ENCODE assay signal across 2 cellular contexts in the genomic region with DNA sequence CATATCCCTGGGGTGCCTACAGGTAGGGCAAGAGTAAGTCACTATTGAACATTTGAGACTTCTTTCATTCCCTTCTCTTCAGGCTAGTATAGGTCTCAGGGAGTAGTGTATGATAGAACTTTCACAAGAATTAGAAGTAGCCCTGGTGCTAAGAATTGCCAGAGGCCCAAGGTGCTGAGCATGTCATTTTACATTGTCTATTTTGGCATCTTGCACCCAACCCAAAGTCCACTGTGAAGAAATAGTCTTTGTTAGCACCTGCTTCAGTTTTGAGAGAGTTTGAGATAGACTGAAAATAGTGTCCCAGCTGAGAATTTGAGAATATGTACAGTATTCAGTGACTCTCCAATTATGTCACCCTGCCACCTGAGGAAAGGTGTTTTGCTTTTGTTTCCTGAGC. TPM values are rescaled to one million over a fixed set of nuclear protein-coding genes. Genes with fewer than 3 reads are reported as not detected.
"Had no signal": no experiment of that assay in that cellular context is flagged by ENCODE, and none has a peak within 500 bp of the region (broad histone marks: within the 10 kb centered on the region; RNA-seq: fewer than 3 reads in every experiment).

No MANE protein-coding gene starts in this region.

RNA-seq across cellular contexts. Expression of a gene that starts 17.6 kb away (rescaled TPM):
- total RNA-seq: LHCN-M2, M059J had no signal
